Comparison of ENCODE assay signal across 8 cellular contexts in genomic region chr3:146189519-146190173, GRCh38.
DNase-seq lines count a peak whose midpoint lies in the region; ATAC-seq and TF ChIP-seq lines count a peak whose summit lies in the region.

No MANE protein-coding gene starts in this region.

- peak; percentile 69 for TF ChIP-seq CTCF in DOHH2 (IDR thresholded peaks at IDR 0.05; ENCODE audit: low read depth, low read length, poor library complexity, severe bottlenecking)
- peak; percentile 69 for TF ChIP-seq CTCF in WERI-Rb-1 (IDR thresholded peaks at IDR 0.05; ENCODE audit: low read depth, low read length)

- ATAC-seq in GM19372 (IDR thresholded peaks at IDR 0.05; ENCODE audit: low read depth, unreplicated experiment) (peak; percentile 98), HG03159 (IDR thresholded peaks at IDR 0.05; ENCODE audit: unreplicated experiment) (peak; percentile 98)

- no peaks in the 10 kb centered on the region for H3F3A ChIP-seq in DOHH2 (ENCODE audit: control insufficient read depth, insufficient read depth)

- H3K36me3 ChIP-seq in DOHH2 (ENCODE audit: control insufficient read depth, low read length): no peaks in the 10 kb centered on the region
- no peaks in the 10 kb centered on the region for H3K36me3 ChIP-seq in WERI-Rb-1

- H3K79me2 ChIP-seq in DOHH2 (ENCODE audit: control insufficient read depth, low read length): no peaks in the 10 kb centered on the region

- H3K9me3 ChIP-seq in DOHH2 (ENCODE audit: control insufficient read depth, insufficient read depth, low read length): no peaks in the 10 kb centered on the region
- no peaks in the 10 kb centered on the region for H3K9me3 ChIP-seq in WERI-Rb-1 (ENCODE audit: severe bottlenecking)

- no peaks in the 10 kb centered on the region for H4K20me1 ChIP-seq in DOHH2 (ENCODE audit: control insufficient read depth, insufficient read depth, low read depth, low read length)

- H3K4me2 ChIP-seq in DOHH2 (ENCODE audit: low read length): no peak overlapping the region

- H3K9me2 ChIP-seq in DOHH2 (replicated peaks; ENCODE audit: control insufficient read depth, low read length): no peaks in the 10 kb centered on the region

- H3K4me3 ChIP-seq in DOHH2 (ENCODE audit: low read length) (no peak overlapping the region), WERI-Rb-1 (ENCODE audit: low read depth, low read length) (no peak overlapping the region)

- H3K4me1 ChIP-seq in DOHH2 (ENCODE audit: control insufficient read depth, low read length): no peaks in the 10 kb centered on the region

- H3K27ac ChIP-seq in DOHH2 (ENCODE audit: low read depth, low read length): no peak overlapping the region
- no peak overlapping the region for H3K27ac ChIP-seq in WERI-Rb-1

- H3K27me3 ChIP-seq in DOHH2 (ENCODE audit: control insufficient read depth, low read length) (no peaks in the 10 kb centered on the region), WERI-Rb-1 (ENCODE audit: insufficient read depth, low read depth, severe bottlenecking) (no peaks in the 10 kb centered on the region)

- DNase-seq in NCI-H2171 (lab: John Stamatoyannopoulos, UW): peak; percentile 6
- peak; percentile 45 for DNase-seq in WERI-Rb-1
- peak; percentile 57 for DNase-seq in glomerular visceral epithelial cell (ENCODE audit: extremely low spot score)
- peak; percentile 19 for DNase-seq in putamen (ENCODE audit: low spot score)
- no peak for DNase-seq in activated effector memory CD4-positive, alpha-beta T cell treated with anti-CD3 and anti-CD28 coated beads, Interleukin-2, amount 50 U/mL, for 16 hours
